In genomic region chr1:154760469-154760933, GRCh38 we compare ENCODE assay signal across 1 cellular context.
TF ChIP-seq lines count a peak whose summit lies in the region.

No MANE protein-coding gene starts in this region.

TF ChIP-seq in HepG2, 621 proteins besides CTCF, POLR2A, EP300 and RAD21 (continued from another document and continues in another):
- TF ChIP-seq ZBTB14 (CRISPR knock-in tag; IDR thresholded peaks at IDR 0.05) (peak; percentile 70), NFIC (IDR thresholded peaks at IDR 0.05; ENCODE audit: low read length) (no peak), STAT5B (CRISPR knock-in tag; IDR thresholded peaks at IDR 0.05) (no peak), MAZ (IDR thresholded peaks at IDR 0.05; ENCODE audit: borderline replicate concordance, low read depth, low read length) (no peak), MAZ (CRISPR knock-in tag; IDR thresholded peaks at IDR 0.05; ENCODE audit: low read depth) (0 out of 2 replicates have a peak, but pooled peaks have one; percentile 27), ZBTB42 (CRISPR knock-in tag; IDR thresholded peaks at IDR 0.05) (no peak), THAP11 (CRISPR knock-in tag; IDR thresholded peaks at IDR 0.05) (no peak), ZC3H13 (CRISPR knock-in tag; IDR thresholded peaks at IDR 0.05) (no peak), ZBTB49 (CRISPR knock-in tag; IDR thresholded peaks at IDR 0.05; ENCODE audit: borderline replicate concordance) (no peak), DNMT1 (CRISPR knock-in tag; IDR thresholded peaks at IDR 0.05) (no peak), ETV5 (CRISPR knock-in tag; IDR thresholded peaks at IDR 0.05; ENCODE audit: borderline replicate concordance) (no peak), ELK4 (CRISPR knock-in tag; IDR thresholded peaks at IDR 0.05; ENCODE audit: borderline replicate concordance) (no peak), PTBP1 (IDR thresholded peaks at IDR 0.05; ENCODE audit: low read depth, low read length, poor library complexity, severe bottlenecking) (no peak), POLR2AphosphoS2 (IDR thresholded peaks at IDR 0.05; ENCODE audit: low read depth, low read length) (no peak), ZNF234 (CRISPR knock-in tag; conservative IDR thresholded peaks at IDR 0.05) (no peak), HNRNPH1 (optimal IDR thresholded peaks at IDR 0.05; ENCODE audit: low read depth, low read length) (no peak), JUNB (CRISPR knock-in tag; IDR thresholded peaks at IDR 0.05; ENCODE audit: borderline replicate concordance) (no peak), ZNF17 (CRISPR knock-in tag; IDR thresholded peaks at IDR 0.05) (no peak), BRCA1 (CRISPR knock-in tag; IDR thresholded peaks at IDR 0.05) (no peak), NFAT5 (CRISPR knock-in tag; IDR thresholded peaks at IDR 0.05) (peak; percentile 35; the same call in 1 of the 2 replicates), RELA (CRISPR knock-in tag; IDR thresholded peaks at IDR 0.05) (no peak), MTA3 (CRISPR knock-in tag; IDR thresholded peaks at IDR 0.05) (no peak), HOXA3 (CRISPR knock-in tag; IDR thresholded peaks at IDR 0.05) (0 out of 2 replicates have a peak, but pooled peaks have one; percentile 12), ZBTB34 (CRISPR knock-in tag; IDR thresholded peaks at IDR 0.05) (no peak), HMG20B (CRISPR knock-in tag; conservative IDR thresholded peaks at IDR 0.05) (no peak), ZNF512B (CRISPR knock-in tag; IDR thresholded peaks at IDR 0.05; ENCODE audit: borderline replicate concordance) (no peak), ZNF704 (CRISPR knock-in tag; IDR thresholded peaks at IDR 0.05; ENCODE audit: borderline replicate concordance) (no peak), TFDP1 (CRISPR knock-in tag; IDR thresholded peaks at IDR 0.05; ENCODE audit: borderline replicate concordance) (no peak), NFYB (CRISPR knock-in tag; IDR thresholded peaks at IDR 0.05) (no peak), STAG1 (CRISPR knock-in tag; IDR thresholded peaks at IDR 0.05) (peak; percentile 71), ZNF572 (CRISPR knock-in tag; IDR thresholded peaks at IDR 0.05) (no peak), PRDM10 (CRISPR knock-in tag; IDR thresholded peaks at IDR 0.05; ENCODE audit: low read depth) (no peak), RXRB (CRISPR knock-in tag; IDR thresholded peaks at IDR 0.05; ENCODE audit: borderline replicate concordance) (no peak), ZFP36 (IDR thresholded peaks at IDR 0.05; ENCODE audit: borderline replicate concordance, low read depth, low read length, partially characterized antibody) (no peak), ZNF235 (CRISPR knock-in tag; IDR thresholded peaks at IDR 0.05; ENCODE audit: borderline replicate concordance) (0 out of 2 replicates have a peak, but pooled peaks have one; percentile 56), ZSCAN5A (CRISPR knock-in tag; IDR thresholded peaks at IDR 0.05; ENCODE audit: borderline replicate concordance) (no peak), SRF (IDR thresholded peaks at IDR 0.05; ENCODE audit: low read depth, low read length) (no peak), REXO4 (CRISPR knock-in tag; IDR thresholded peaks at IDR 0.05; ENCODE audit: borderline replicate concordance) (no peak)
